In the genomic region with DNA sequence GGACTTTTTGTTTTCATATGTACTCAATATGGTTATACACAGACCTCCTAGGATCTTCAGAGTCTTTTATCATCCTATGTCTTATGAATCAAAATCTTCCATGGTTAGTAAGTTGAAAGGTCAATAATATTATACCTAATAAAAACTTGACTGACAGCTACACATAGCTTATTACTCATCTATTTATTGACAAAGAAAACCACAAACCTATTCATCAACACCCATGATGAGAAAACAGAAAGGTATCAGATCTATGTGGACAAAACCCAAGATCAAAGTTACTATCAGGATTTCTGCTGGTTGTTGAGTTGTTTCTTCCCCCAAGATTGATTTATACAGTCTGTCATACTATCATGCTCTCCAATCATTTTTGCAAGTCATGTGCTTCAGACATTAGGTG, we compare ENCODE assay signal across 13 cellular contexts.
DNase-seq lines count a peak whose midpoint lies in the region; ATAC-seq and TF ChIP-seq lines count a peak whose summit lies in the region.
"Had no signal": no experiment of that assay in that cellular context is flagged by ENCODE, and none has a peak within 500 bp of the region (broad histone marks: within the 10 kb centered on the region; RNA-seq: fewer than 3 reads in every experiment).

No MANE protein-coding gene starts in this region.

- POLR2A ChIA-PET in HEK293T (lab: Yijun Ruan, JAX) (no interaction called here), RWPE1 (lab: Yijun Ruan, JAX; ENCODE audit: low non-redundant PET) (no interaction called here)

- CTCF ChIA-PET in HEK293T (lab: Yijun Ruan, JAX): no interaction called here
- CTCF ChIA-PET in RWPE1 (lab: Yijun Ruan, JAX): no interaction called here
- CTCF ChIA-PET in activated naive CD4-positive, alpha-beta T cell treated with anti-CD3 and anti-CD28 coated beads for 36 hours (lab: Charles Lee): no interaction called here

- TF ChIP-seq CTCF in RWPE1 (conservative IDR thresholded peaks at IDR 0.05; ENCODE audit: low read depth): no peak

- H3K27me3 Mint-ChIP-seq in activated naive CD4-positive, alpha-beta T cell treated with anti-CD3 and anti-CD28 coated beads for 36 hours (ENCODE audit: low read depth): no peaks in the 10 kb centered on the region
- H3K27me3 Mint-ChIP-seq: CD8-positive, alpha-beta memory T cell had no signal

- no peaks in the 10 kb centered on the region for H3K36me3 Mint-ChIP-seq in activated naive CD4-positive, alpha-beta T cell treated with anti-CD3 and anti-CD28 coated beads for 36 hours (ENCODE audit: low read depth)
- H3K36me3 Mint-ChIP-seq: CD8-positive, alpha-beta memory T cell had no signal

- H3K27ac Mint-ChIP-seq in activated naive CD4-positive, alpha-beta T cell treated with anti-CD3 and anti-CD28 coated beads for 36 hours: no peak overlapping the region
- H3K27ac Mint-ChIP-seq: CD8-positive, alpha-beta memory T cell; H9; HFFc6 had no signal

- no peaks in the 10 kb centered on the region for H3K9me3 Mint-ChIP-seq in activated naive CD4-positive, alpha-beta T cell treated with anti-CD3 and anti-CD28 coated beads for 36 hours
- H3K9me3 Mint-ChIP-seq: H9 had no signal

- H3K4me3 Mint-ChIP-seq in activated naive CD4-positive, alpha-beta T cell treated with anti-CD3 and anti-CD28 coated beads for 36 hours: no peak overlapping the region
- H3K4me3 Mint-ChIP-seq: CD8-positive, alpha-beta memory T cell; H9; HFFc6 had no signal

- no peak for ATAC-seq in GM18861 (IDR thresholded peaks at IDR 0.05; ENCODE audit: unreplicated experiment)
- no peak for ATAC-seq in HG02885 (IDR thresholded peaks at IDR 0.05; ENCODE audit: poor library complexity, unreplicated experiment)

- H3K27ac ChIP-seq in RWPE1: no peak overlapping the region
- H3K27ac ChIP-seq in epithelial cell of prostate: no peak overlapping the region
- H3K27ac ChIP-seq: KMS-11 had no signal

- DNase-seq in DMS53 (lab: John Stamatoyannopoulos, UW): peak; percentile 63
- DNase-seq in HEK293T (ENCODE audit: extremely low spot score): no peak
- peak; percentile 38 for DNase-seq in RWPE1 (ENCODE audit: low spot score)
- peak; percentile 20 for DNase-seq in epithelial cell of prostate (ENCODE audit: low read depth, low spot score)
- no peak for DNase-seq in activated naive CD4-positive, alpha-beta T cell treated with anti-CD3 and anti-CD28 coated beads for 36 hours
- DNase-seq: Caco-2; CD8-positive, alpha-beta memory T cell; GOT3; H9; HFFc6 had no signal

- H3K4me1 Mint-ChIP-seq in activated naive CD4-positive, alpha-beta T cell treated with anti-CD3 and anti-CD28 coated beads for 36 hours (ENCODE audit: low read depth): no peaks in the 10 kb centered on the region
- H3K4me1 Mint-ChIP-seq: CD8-positive, alpha-beta memory T cell; H9 had no signal

- intact Hi-C loops in activated naive CD4-positive, alpha-beta T cell treated with anti-CD3 and anti-CD28 coated beads for 36 hours (cut with micrococcal nuclease): no loop called here

TF ChIP-seq in HEK293T, 16 proteins besides CTCF, POLR2A, EP300 and RAD21:
- TF ChIP-seq, protein P1, sequence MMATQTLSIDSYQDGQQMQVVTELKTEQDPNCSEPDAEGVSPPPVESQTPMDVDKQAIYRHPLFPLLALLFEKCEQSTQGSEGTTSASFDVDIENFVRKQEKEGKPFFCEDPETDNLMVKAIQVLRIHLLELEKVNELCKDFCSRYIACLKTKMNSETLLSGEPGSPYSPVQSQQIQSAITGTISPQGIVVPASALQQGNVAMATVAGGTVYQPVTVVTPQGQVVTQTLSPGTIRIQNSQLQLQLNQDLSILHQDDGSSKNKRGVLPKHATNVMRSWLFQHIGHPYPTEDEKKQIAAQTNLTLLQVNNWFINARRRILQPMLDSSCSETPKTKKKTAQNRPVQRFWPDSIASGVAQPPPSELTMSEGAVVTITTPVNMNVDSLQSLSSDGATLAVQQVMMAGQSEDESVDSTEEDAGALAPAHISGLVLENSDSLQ (IDR thresholded peaks at IDR 0.05): peak; percentile 41; the same call in 1 of the 2 replicates
- TF ChIP-seq TARDBP (IDR thresholded peaks at IDR 0.05): no peak
- TF ChIP-seq NFRKB (IDR thresholded peaks at IDR 0.05): no peak

Comparison
In these comparisons a context has a peak if more than half of its experiments do, and no peak if none do; other contexts are left out.
1. DNase-seq: peak in DMS53 (single experiment), RWPE1 (single experiment) and epithelial cell of prostate (single experiment); none in HEK293T (single experiment) and activated naive CD4-positive, alpha-beta T cell treated with anti-CD3 and anti-CD28 coated beads for 36 hours (single experiment).